1 cellular context compared by ENCODE assay signal in the genomic region with DNA sequence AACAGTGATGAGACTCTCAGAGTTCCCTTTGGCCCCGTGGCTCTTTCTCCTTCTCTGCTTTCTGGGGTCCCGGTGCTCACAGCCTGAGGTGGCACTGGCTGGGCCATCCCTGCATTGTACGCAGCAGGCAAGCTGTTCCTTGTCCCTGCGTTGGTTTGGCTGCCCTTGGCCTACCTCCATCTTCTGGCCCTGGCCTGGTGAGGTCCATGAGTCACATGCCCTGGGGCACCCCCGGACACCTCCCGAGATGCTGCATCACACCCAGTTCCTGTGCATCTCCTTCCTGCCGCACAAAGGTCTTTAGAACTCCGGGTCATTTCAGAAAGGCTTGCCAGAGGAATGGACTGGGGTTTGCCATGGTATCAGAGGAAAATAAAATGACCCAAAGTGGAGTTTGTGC.
TF ChIP-seq lines count a peak whose summit lies in the region.

No MANE protein-coding gene starts in this region.

TF ChIP-seq in HepG2, 621 proteins besides CTCF, POLR2A, EP300 and RAD21:
- TF ChIP-seq KAT7 (CRISPR knock-in tag; IDR thresholded peaks at IDR 0.05; ENCODE audit: borderline replicate concordance) (no peak), TEAD2 (CRISPR knock-in tag; IDR thresholded peaks at IDR 0.05) (no peak), CREM (IDR thresholded peaks at IDR 0.05) (no peak), CREM (CRISPR knock-in tag; IDR thresholded peaks at IDR 0.05) (no peak), ZNF446 (CRISPR knock-in tag; IDR thresholded peaks at IDR 0.05) (no peak), CAMTA2 (CRISPR knock-in tag; IDR thresholded peaks at IDR 0.05; ENCODE audit: borderline replicate concordance) (no peak), KMT2B (CRISPR knock-in tag; IDR thresholded peaks at IDR 0.05) (no peak), HNRNPLL (IDR thresholded peaks at IDR 0.05; ENCODE audit: low read depth, low read length, poor library complexity, severe bottlenecking) (no peak), ZNF496 (CRISPR knock-in tag; IDR thresholded peaks at IDR 0.05; ENCODE audit: insufficient replicate concordance) (no peak), KDM6A (CRISPR knock-in tag; IDR thresholded peaks at IDR 0.05; ENCODE audit: low read depth) (no peak), ZFP36L2 (CRISPR knock-in tag; IDR thresholded peaks at IDR 0.05) (no peak), GLI4 (CRISPR knock-in tag; IDR thresholded peaks at IDR 0.05; ENCODE audit: borderline replicate concordance) (no peak), ZNF431 (CRISPR knock-in tag; IDR thresholded peaks at IDR 0.05; ENCODE audit: borderline replicate concordance, low read depth) (no peak), ELF4 (CRISPR knock-in tag; IDR thresholded peaks at IDR 0.05; ENCODE audit: borderline replicate concordance) (no peak), AGO2 (optimal IDR thresholded peaks at IDR 0.05; ENCODE audit: low read depth, low read length) (no peak)
- TF ChIP-seq, protein P1, sequence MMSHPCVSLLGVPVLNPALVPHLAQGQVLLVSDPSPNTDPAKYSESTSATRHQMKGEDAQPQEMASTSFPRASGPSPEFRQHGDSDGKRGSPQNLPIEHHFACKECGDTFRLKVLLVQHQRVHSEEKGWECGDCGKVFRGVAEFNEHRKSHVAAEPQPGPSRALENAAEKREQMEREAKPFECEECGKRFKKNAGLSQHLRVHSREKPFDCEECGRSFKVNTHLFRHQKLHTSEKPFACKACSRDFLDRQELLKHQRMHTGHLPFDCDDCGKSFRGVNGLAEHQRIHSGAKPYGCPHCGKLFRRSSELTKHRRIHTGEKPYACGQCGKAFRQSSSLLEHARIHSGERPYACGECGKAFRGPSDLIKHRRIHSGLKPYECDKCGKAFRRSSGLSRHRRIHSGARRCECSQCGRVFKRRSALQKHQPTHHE (CRISPR knock-in tag; IDR thresholded peaks at IDR 0.05; ENCODE audit: borderline replicate concordance), result no peak
- TF ChIP-seq, protein P2, sequence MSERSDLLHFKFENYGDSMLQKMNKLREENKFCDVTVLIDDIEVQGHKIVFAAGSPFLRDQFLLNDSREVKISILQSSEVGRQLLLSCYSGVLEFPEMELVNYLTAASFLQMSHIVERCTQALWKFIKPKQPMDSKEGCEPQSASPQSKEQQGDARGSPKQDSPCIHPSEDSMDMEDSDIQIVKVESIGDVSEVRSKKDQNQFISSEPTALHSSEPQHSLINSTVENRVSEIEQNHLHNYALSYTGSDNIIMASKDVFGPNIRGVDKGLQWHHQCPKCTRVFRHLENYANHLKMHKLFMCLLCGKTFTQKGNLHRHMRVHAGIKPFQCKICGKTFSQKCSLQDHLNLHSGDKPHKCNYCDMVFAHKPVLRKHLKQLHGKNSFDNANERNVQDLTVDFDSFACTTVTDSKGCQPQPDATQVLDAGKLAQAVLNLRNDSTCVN (CRISPR knock-in tag; IDR thresholded peaks at IDR 0.05; ENCODE audit: borderline replicate concordance), result no peak
